ENCODE assay signal across 13 cellular contexts in genomic region chr12:124842073-124842749, GRCh38. TPM values are rescaled to one million over a fixed set of nuclear protein-coding genes. Genes with fewer than 3 reads are reported as not detected.
DNase-seq lines count a peak whose midpoint lies in the region; ATAC-seq and TF ChIP-seq lines count a peak whose summit lies in the region.
"Had no signal": no experiment of that assay in that cellular context is flagged by ENCODE, and none has a peak within 500 bp of the region (broad histone marks: within the 10 kb centered on the region; RNA-seq: fewer than 3 reads in every experiment).

No MANE protein-coding gene starts in this region.

- H4K20me1 ChIP-seq in IMR-90 (ENCODE audit: insufficient read depth, low read length) = no peaks in the 10 kb centered on the region; the same call in 1 of the 2 replicates

- no peak overlapping the region for H4K91ac ChIP-seq in IMR-90 (ENCODE audit: insufficient read depth, low read depth, low read length)

- no peaks in the 10 kb centered on the region; a peak in 1 of 4 replicates for H3K79me1 ChIP-seq in IMR-90 (ENCODE audit: low read depth in 1 of 2, low read length in 2 of 2)

- H2AK5ac ChIP-seq in IMR-90 (ENCODE audit: low read depth, low read length) = no peak overlapping the region

- no peak overlapping the region for H3K23ac ChIP-seq in IMR-90 (ENCODE audit: low read depth, low read length)

- H3K4me3 ChIP-seq in IMR-90 (ENCODE audit: insufficient read depth, low read depth, low read length) (no peak overlapping the region), liver (ENCODE audit: low read depth in 1 of 3, low read length in 3 of 3) (no peak overlapping the region), spleen (no peak overlapping the region)

- no peak overlapping the region for H3K56ac ChIP-seq in IMR-90 (ENCODE audit: extremely low read depth, insufficient read depth, low read length)

- no peak for ATAC-seq in IMR-90 (ENCODE audit: low read depth)

- DNase-seq in IMR-90 (no peak), spleen (no peak), iPS-NIHi11 (ENCODE audit: low spot score) (no peak), activated gamma-delta T cell (lab: John Stamatoyannopoulos, UW) (no peak), cerebellar nuclear complex (lab: John Stamatoyannopoulos, UW) (no peak), EL (no peak)
- DNase-seq: activated CD4-positive, alpha-beta T cell treated with anti-CD3 and anti-CD28 coated beads, Interleukin-2, amount 50 U/mL, for 48 hours; activated naive CD4-positive, alpha-beta T cell treated with Interleukin-2 at 50 U/mL for 16 hours; islet precursor cell; KBM-7; NCI-H1694 had no signal

- 69% methylated on average over 9 of the region's 14 CpGs; no CpG with 5 or more reads in 1 of the 2 experiments for WGBS in IMR-90 (ENCODE audit: extremely low coverage in 2 of 2, insufficient read length in 1 of 2), 2 experiments
- WGBS in liver = 53% methylated on average over 14 of the region's 14 CpGs
- 66 to 81% (median 76%) methylated on average over 14 of the region's 14 CpGs for WGBS in spleen, 5 donors

- H4K8ac ChIP-seq in IMR-90 (ENCODE audit: low read depth in 2 of 2, low read length in 2 of 2) = no peak overlapping the region

- CTCF ChIA-PET in IMR-90 (lab: Yijun Ruan, JAX) = interaction anchor here (0.6 to 1.2 kb wide), 2 partner anchors 65 to 805 kb away, joined by 3 read pairs; no protein-coding TSS in a partner anchor

- no peak overlapping the region for H2BK120ac ChIP-seq in IMR-90 (ENCODE audit: low read depth, low read length)

- H3K18ac ChIP-seq in IMR-90 (ENCODE audit: low read depth, low read length) = no peak overlapping the region; the same call in 1 of the 2 replicates

- H3K36me3 ChIP-seq in IMR-90 (ENCODE audit: control insufficient read depth, insufficient read depth, low read length) (no peaks in the 10 kb centered on the region), liver (ENCODE audit: control insufficient read depth in 4 of 4, insufficient read depth in 3 of 4, low read depth in 1 of 4, low read length in 3 of 4) (no peaks in the 10 kb centered on the region), spleen (no peaks in the 10 kb centered on the region)

- H3K14ac ChIP-seq in IMR-90 (replicated peaks; ENCODE audit: low read depth, low read length) = 0 out of 2 replicates have a peak overlapping the region, but pooled peaks have one; percentile 27

- H2BK20ac ChIP-seq in IMR-90 (ENCODE audit: low read depth, low read length) = no peak overlapping the region

- TF ChIP-seq POLR2A in IMR-90 (IDR thresholded peaks at IDR 0.05; ENCODE audit: low read depth, low read length) (no peak), spleen (IDR thresholded peaks at IDR 0.05) (no peak)

- POLR2A ChIA-PET in IMR-90 (lab: Charles Lee; ENCODE audit: unreplicated experiment) = interaction anchor here (0.6 kb wide), 1 partner anchor 69 kb away, joined by 6 read pairs; no protein-coding TSS in a partner anchor

- no peak overlapping the region for H3K9ac ChIP-seq in IMR-90 (ENCODE audit: low read depth, low read length)
- peak overlapping the region in 1 of 2 donors; percentile 9 for H3K9ac ChIP-seq in liver (ENCODE audit: low read depth in 1 of 2, low read length in 2 of 2)

- H2BK5ac ChIP-seq in IMR-90 (ENCODE audit: low read depth, low read length, poor library complexity, severe bottlenecking) = no peak overlapping the region

- no peak overlapping the region for H3K4me2 ChIP-seq in IMR-90 (ENCODE audit: low read depth, low read length)

- no peak overlapping the region for H3K4ac ChIP-seq in IMR-90 (ENCODE audit: low read depth, low read length)

- no peak overlapping the region for H3K27ac ChIP-seq in IMR-90 (ENCODE audit: insufficient read depth, low read length)
- H3K27ac ChIP-seq in cingulate gyrus (ENCODE audit: low read depth, low read length) = peak overlapping the region; percentile 55
- H3K27ac ChIP-seq in liver (ENCODE audit: low read depth in 1 of 2, low read length in 2 of 2) = peak overlapping the region; percentile 59 to 75
- peak overlapping the region; percentile 27 to 71 (median 68) for H3K27ac ChIP-seq in spleen

- TF ChIP-seq CTCF in IMR-90 (conservative IDR thresholded peaks at IDR 0.05; ENCODE audit: low read depth, low read length) = no peak
- TF ChIP-seq CTCF in liver (IDR thresholded peaks at IDR 0.05; ENCODE audit: low read depth, low read length, missing input control) = no peak
- no peak for TF ChIP-seq CTCF in spleen (IDR thresholded peaks at IDR 0.05 in 8 of 11, conservative IDR thresholded peaks at IDR 0.05 in 3 of 11)

- H3K4me1 ChIP-seq in IMR-90 (ENCODE audit: control insufficient read depth, insufficient read depth, low read length) (peaks cover 8% of the 10 kb centered on the region), liver (ENCODE audit: control insufficient read depth in 4 of 4, insufficient read depth in 4 of 4, low read length in 3 of 4) (peaks cover 13 to 44% (median 35%) of the 10 kb centered on the region in 4 donors), spleen (peaks cover 0 to 35% (median 20%) of the 10 kb centered on the region in 6 donors)

- H3K9me3 ChIP-seq in IMR-90 (ENCODE audit: control insufficient read depth, insufficient read depth, low read length) = no peaks in the 10 kb centered on the region
- H3K9me3 ChIP-seq in liver (ENCODE audit: control insufficient read depth in 4 of 4, low read length in 3 of 4) = no peaks in the 10 kb centered on the region
- no peaks in the 10 kb centered on the region for H3K9me3 ChIP-seq in spleen

- no peak overlapping the region for H2BK15ac ChIP-seq in IMR-90 (ENCODE audit: low read depth, low read length)

- intact Hi-C loops in IMR-90 (cut with micrococcal nuclease) = no loop called here
- intact Hi-C loops in spleen (cut with DNase I; ENCODE audit: low total_unique reads) = no loop called here

- no peak overlapping the region for H2AFZ ChIP-seq in IMR-90 (replicated peaks; ENCODE audit: low read length, poor library complexity)

- in situ Hi-C loops in IMR-90 (cut with MboI; ENCODE audit: low sequenced_read_pairs) = no loop called here

- no peaks in the 10 kb centered on the region; the same call in 1 of the 2 replicates for H3K27me3 ChIP-seq in IMR-90 (ENCODE audit: control insufficient read depth, insufficient read depth, low read length)
- no peaks in the 10 kb centered on the region for H3K27me3 ChIP-seq in liver (ENCODE audit: control insufficient read depth in 4 of 4, insufficient read depth in 4 of 4, low read length in 3 of 4)
- H3K27me3 ChIP-seq in spleen (replicated peaks in 1 of 7) = no peaks in the 10 kb centered on the region

- H4K5ac ChIP-seq in IMR-90 (ENCODE audit: low read depth, low read length) = no peak overlapping the region

- dilution Hi-C loops in IMR-90 (cut with HindIII; ENCODE audit: low sequenced_read_pairs, unreplicated experiment) = no loop called here

- TF ChIP-seq RAD21 in IMR-90 (IDR thresholded peaks at IDR 0.05; ENCODE audit: low read length) (no peak), liver (IDR thresholded peaks at IDR 0.05) (no peak)

- peaks cover 2% of the 10 kb centered on the region; the same call in 1 of the 2 replicates for H3K9me1 ChIP-seq in IMR-90 (ENCODE audit: insufficient read depth, low read length)

- no peak overlapping the region for H2AK9ac ChIP-seq in IMR-90 (replicated peaks; ENCODE audit: low read depth, low read length, poor library complexity)

- no TSS peak for BruUV-seq in IMR-90 (replicated peaks; lab: Mats Ljungman, UMichigan)

TF ChIP-seq in IMR-90, 13 proteins besides CTCF, POLR2A, EP300 and RAD21 (continues in another document):
- TF ChIP-seq RCOR1 (IDR thresholded peaks at IDR 0.05; ENCODE audit: insufficient replicate concordance, low read length) (no peak), BHLHE40 (IDR thresholded peaks at IDR 0.05; ENCODE audit: low read depth, low read length) (no peak), SMC3 (IDR thresholded peaks at IDR 0.05; ENCODE audit: low read depth, low read length) (no peak), CHD1 (IDR thresholded peaks at IDR 0.05; ENCODE audit: low read depth, low read length) (no peak), NFE2L2 (IDR thresholded peaks at IDR 0.05; ENCODE audit: low read depth, low read length) (no peak), MAFK (IDR thresholded peaks at IDR 0.05; ENCODE audit: low read depth, low read length) (no peak), CEBPB (IDR thresholded peaks at IDR 0.05; ENCODE audit: low read depth, low read length) (no peak), USF2 (IDR thresholded peaks at IDR 0.05; ENCODE audit: low read depth, low read length) (no peak)

TF ChIP-seq in liver, 16 proteins besides CTCF, POLR2A, EP300 and RAD21:
- TF ChIP-seq YY1 (IDR thresholded peaks at IDR 0.05) (peak; percentile 74), FOXA2 (IDR thresholded peaks at IDR 0.05) (no peak)

RNA-seq across cellular contexts. Expression of gene SCARB1, which starts 21.5 kb away (rescaled TPM):
- total RNA-seq in IMR-90 (2012; rRNA removed) = 3.0 and 3.6 TPM in 2 replicates
- 24.8 and 27.0 TPM in 2 replicates for polyA plus RNA-seq in IMR-90 (2012; rRNA removed)
- 20.5 and 47.8 TPM in 2 replicates for polyA plus RNA-seq in IMR-90 (2012; cell fraction: cytosol; rRNA removed)
- polyA plus RNA-seq in IMR-90 (2012; cell fraction: nucleus; rRNA removed; ENCODE audit: low replicate concordance) = 36.2 and 109 TPM in 2 replicates
- total RNA-seq in liver = 100 to 1,000 TPM in 1 of 2 donors, 10 to 100 TPM in 1; 85.3 to 169 TPM
- polyA plus RNA-seq in liver = 100 to 1,000 TPM; 112 to 289 TPM
- 10 to 100 TPM; 22.0 to 59.3 (median 32.6) TPM for total RNA-seq in spleen
- 10 to 100 TPM; 11.9 to 19.5 (median 19.2) TPM for polyA plus RNA-seq in spleen
